In genomic region chr15:87604857-87605446, GRCh38 we compare ENCODE assay signal across 9 cellular contexts.
DNase-seq lines count a peak whose midpoint lies in the region; ATAC-seq and TF ChIP-seq lines count a peak whose summit lies in the region.
"Had no signal": no experiment of that assay in that cellular context is flagged by ENCODE, and none has a peak within 500 bp of the region (broad histone marks: within the 10 kb centered on the region; RNA-seq: fewer than 3 reads in every experiment).

No MANE protein-coding gene starts in this region.

- DNase-seq in A673 (ENCODE audit: low spot score) (peak; percentile 26), PC-9 (no peak), glomerular visceral epithelial cell (ENCODE audit: extremely low spot score) (peak; percentile 11), NCI-H774 (lab: John Stamatoyannopoulos, UW) (no peak), lower leg skin (ENCODE audit: low spot score in 2 of 2) (no peak), left ventricle myocardium superior (no peak)

- no peaks in the 10 kb centered on the region for H3K9me2 ChIP-seq in PC-9 (ENCODE audit: insufficient read depth)

- BruUV-seq in A673 (replicated peaks; lab: Mats Ljungman, UMichigan) (no TSS peak), PC-9 (replicated peaks; lab: Mats Ljungman, UMichigan) (no TSS peak)

- peak; percentile 62 for TF ChIP-seq CTCF in A673 (conservative IDR thresholded peaks at IDR 0.05; ENCODE audit: low read depth, low read length)
- TF ChIP-seq CTCF in GM12875 (IDR thresholded peaks at IDR 0.05; ENCODE audit: borderline replicate concordance, insufficient read depth, low read depth, low read length) = peak; percentile 59
- TF ChIP-seq CTCF in PC-9 (conservative IDR thresholded peaks at IDR 0.05) = peak; percentile 47
- no peak for TF ChIP-seq CTCF in lower leg skin (IDR thresholded peaks at IDR 0.05)

- POLR2A ChIA-PET in A673 (lab: Charles Lee; ENCODE audit: low non-redundant PET) = no interaction called here
- POLR2A ChIA-PET in PC-9 (lab: Charles Lee; ENCODE audit: unreplicated experiment) = no interaction called here

- H3K36me3 ChIP-seq in A673 (ENCODE audit: insufficient read depth, low read length, poor library complexity, severe bottlenecking) (no peaks in the 10 kb centered on the region), PC-9 (ENCODE audit: low read depth) (no peaks in the 10 kb centered on the region)

- CTCF ChIA-PET in A673 (lab: Charles Lee) = no interaction called here
- CTCF ChIA-PET in PC-9 (lab: Charles Lee) = no interaction called here

- 30% methylated on average over 6 of the region's 6 CpGs for WGBS in lower leg skin, 2 donors

- no peak overlapping the region for H3K27ac ChIP-seq in A673 (ENCODE audit: low read depth, low read length, poor library complexity, severe bottlenecking)
- H3K27ac ChIP-seq in PC-9 = no peak overlapping the region

- H2AFZ ChIP-seq in PC-9 = no peak overlapping the region

- H3K9me3 ChIP-seq in A673 (ENCODE audit: low read depth, low read length, poor library complexity, severe bottlenecking) = no peaks in the 10 kb centered on the region
- no peaks in the 10 kb centered on the region for H3K9me3 ChIP-seq in PC-9 (ENCODE audit: insufficient read depth, low read depth)

- H3K4me1 ChIP-seq in A673 (ENCODE audit: insufficient read depth, low read length, poor library complexity, severe bottlenecking) (no peaks in the 10 kb centered on the region), PC-9 (replicated peaks; ENCODE audit: insufficient read depth) (no peaks in the 10 kb centered on the region)

- no peak for ATAC-seq in GM19351 (IDR thresholded peaks at IDR 0.05; ENCODE audit: unreplicated experiment)
- ATAC-seq in left ventricle myocardium superior = no peak

- no peak for TF ChIP-seq POLR2A in lower leg skin (IDR thresholded peaks at IDR 0.05)

- H4K20me1 ChIP-seq in PC-9 (ENCODE audit: insufficient read depth) = no peaks in the 10 kb centered on the region

- H3K4me3 ChIP-seq in A673 (ENCODE audit: low read depth, low read length, poor library complexity, severe bottlenecking) (no peak overlapping the region), GM12875 (ENCODE audit: low read depth, low read length) (no peak overlapping the region), PC-9 (no peak overlapping the region), lower leg skin (ENCODE audit: low read depth, poor library complexity, severe bottlenecking) (no peak overlapping the region)
- H3K4me3 ChIP-seq: lung had no signal

- intact Hi-C loops in A673 (cut with micrococcal nuclease; ENCODE audit: unreplicated experiment) = loop anchor here (5.0 kb wide), 1 partner anchor 1738 kb away; no protein-coding TSS in a partner anchor
- intact Hi-C loops in PC-9 (cut with micrococcal nuclease; ENCODE audit: unreplicated experiment) = no loop called here
- intact Hi-C loops in lower leg skin (cut with DNase I; ENCODE audit: low total_unique reads) = loop anchor here (10.0 kb wide), 1 partner anchor 60 kb away; no protein-coding TSS in a partner anchor
- intact Hi-C loops in left ventricle myocardium superior (cut with micrococcal nuclease) = no loop called here

- no peaks in the 10 kb centered on the region for H3F3A ChIP-seq in PC-9 (ENCODE audit: insufficient read depth, low read depth)

- H3K79me2 ChIP-seq in PC-9 (ENCODE audit: low read depth) = no peaks in the 10 kb centered on the region

- H3K27me3 ChIP-seq in A673 (replicated peaks; ENCODE audit: insufficient read depth, low read depth, low read length, poor library complexity) (no peaks in the 10 kb centered on the region), PC-9 (ENCODE audit: insufficient read depth, low read depth) (no peaks in the 10 kb centered on the region)

- H3K4me2 ChIP-seq in PC-9 = no peak overlapping the region

Comparison
In these comparisons a context has a peak if more than half of its experiments do, and no peak if none do; other contexts are left out.
1. DNase-seq: peak in A673 (single experiment) and glomerular visceral epithelial cell (single experiment); none in PC-9 (0 of 2), NCI-H774 (single experiment), lower leg skin (0 of 2) and left ventricle myocardium superior (single experiment).
2. CTCF ChIP-seq: peak in A673 (single experiment), GM12875 (single experiment) and PC-9 (single experiment); none in lower leg skin (0 of 3).
3. intact Hi-C loops: an anchor here in A673 (5.0 kb wide) and lower leg skin (10.0 kb wide); none called in PC-9 and left ventricle myocardium superior.